In genomic region chr10:7397049-7397448, GRCh38 we compare ENCODE assay signal across 18 cellular contexts. TPM values are rescaled to one million over a fixed set of nuclear protein-coding genes. Genes with fewer than 3 reads are reported as not detected.
DNase-seq lines count a peak whose midpoint lies in the region; ATAC-seq and TF ChIP-seq lines count a peak whose summit lies in the region.
"Had no signal": no experiment of that assay in that cellular context is flagged by ENCODE, and none has a peak within 500 bp of the region (broad histone marks: within the 10 kb centered on the region; RNA-seq: fewer than 3 reads in every experiment).

No MANE protein-coding gene starts in this region.

- no peak overlapping the region for H3K4me2 ChIP-seq in SK-N-SH
- H3K4me2 ChIP-seq: hepatocyte had no signal

- ATAC-seq in natural killer cell (peak in 2 of 3 donors; percentile 34 to 64), GM19351 (IDR thresholded peaks at IDR 0.05; ENCODE audit: unreplicated experiment) (no peak)
- ATAC-seq: esophagus mucosa, SK-N-SH treated with all-trans-retinoic acid at 6 μM for 48 hours had no signal

- TF ChIP-seq RAD21 in SK-N-SH (IDR thresholded peaks at IDR 0.05; ENCODE audit: low read length): no peak

- no peaks in the 10 kb centered on the region for H3F3A ChIP-seq in SK-N-SH (replicated peaks; ENCODE audit: insufficient read depth)

- intact Hi-C loops in activated CD4-positive, alpha-beta T cell treated with anti-CD3 and anti-CD28 coated beads, Interleukin-2, amount 10 ng/mL, durations not matched to agents 24 days and 14 days (cut with micrococcal nuclease): no loop called here
- intact Hi-C loops in activated T-helper 1 cell treated with anti-CD3 and anti-CD28 coated beads, Interleukin-12 subunit alpha, Interleukin-12 subunit beta, Interleukin-2, Interleukin-4 antibody, amounts not matched to agents 30 ng/mL and 10 ng/mL and 1 ng/mL, durations not matched to agents 14 hours and 24 hours and 36 hours (cut with micrococcal nuclease): no loop called here
- intact Hi-C loops in natural killer cell (cut with micrococcal nuclease): no loop called here

- TF ChIP-seq CTCF in HEK293 (tag by site-specific recombination; IDR thresholded peaks at IDR 0.05) (no peak), natural killer cell (IDR thresholded peaks at IDR 0.05) (no peak), chondrocyte (IDR thresholded peaks at IDR 0.05) (no peak), SK-N-SH (IDR thresholded peaks at IDR 0.05) (no peak)

- WGBS in SK-N-SH (ENCODE audit: low lambda C conversion rate): 60% methylated on average over 2 of the region's 2 CpGs

- CTCF ChIA-PET in HEK293 (lab: Yijun Ruan, JAX): interaction anchor here (1.1 kb wide), 1 partner anchor 276 kb away, joined by 3 read pairs; no protein-coding TSS in a partner anchor
- CTCF ChIA-PET in SK-N-SH (lab: Yijun Ruan, JAX): interaction anchor here (2.0 to 2.1 kb wide), 2 partner anchors 12 to 276 kb away, joined by 4 to 7 read pairs; no protein-coding TSS in a partner anchor

- H3K9me3 Mint-ChIP-seq in activated CD4-positive, alpha-beta T cell treated with anti-CD3 and anti-CD28 coated beads, Interleukin-2, amount 10 ng/mL, durations not matched to agents 24 days and 14 days: no peaks in the 10 kb centered on the region
- no peaks in the 10 kb centered on the region for H3K9me3 Mint-ChIP-seq in activated T-helper 1 cell treated with anti-CD3 and anti-CD28 coated beads, Interleukin-12 subunit alpha, Interleukin-12 subunit beta, Interleukin-2, Interleukin-4 antibody, amounts not matched to agents 30 ng/mL and 10 ng/mL and 1 ng/mL, durations not matched to agents 14 hours and 24 hours and 36 hours
- H3K9me3 Mint-ChIP-seq in natural killer cell: no peaks in the 10 kb centered on the region
- no peaks in the 10 kb centered on the region for H3K9me3 Mint-ChIP-seq in chondrocyte (ENCODE audit: low read depth)

- H3K36me3 ChIP-seq in HEK293 (ENCODE audit: control insufficient read depth in 2 of 2, insufficient read depth in 1 of 2, low read length in 2 of 2) (no peaks in the 10 kb centered on the region), SK-N-SH (replicated peaks in 1 of 2; ENCODE audit: control insufficient read depth in 1 of 2, insufficient read depth in 2 of 2, low read length in 1 of 2) (no peaks in the 10 kb centered on the region)
- H3K36me3 ChIP-seq: ascending aorta, uterus had no signal

- POLR2A ChIA-PET in HEK293 (lab: Yijun Ruan, JAX): interaction anchor here (1.4 kb wide), 1 partner anchor 14 kb away, joined by 6 read pairs; the partner anchor contains the start of gene SFMBT2
- POLR2A ChIA-PET in SK-N-SH (lab: Yijun Ruan, JAX): no interaction called here

- no peaks in the 10 kb centered on the region for H4K20me1 ChIP-seq in SK-N-SH (ENCODE audit: insufficient read depth)

- no peak overlapping the region for H3K4me3 Mint-ChIP-seq in activated CD4-positive, alpha-beta T cell treated with anti-CD3 and anti-CD28 coated beads, Interleukin-2, amount 10 ng/mL, durations not matched to agents 24 days and 14 days
- H3K4me3 Mint-ChIP-seq in activated T-helper 1 cell treated with anti-CD3 and anti-CD28 coated beads, Interleukin-12 subunit alpha, Interleukin-12 subunit beta, Interleukin-2, Interleukin-4 antibody, amounts not matched to agents 30 ng/mL and 10 ng/mL and 1 ng/mL, durations not matched to agents 14 hours and 24 hours and 36 hours: no peak overlapping the region
- no peak overlapping the region for H3K4me3 Mint-ChIP-seq in natural killer cell
- H3K4me3 Mint-ChIP-seq in chondrocyte (ENCODE audit: unreplicated experiment): no peak overlapping the region
- H3K4me3 Mint-ChIP-seq: CD14-positive monocyte had no signal

- DNase-seq in activated CD4-positive, alpha-beta T cell treated with anti-CD3 and anti-CD28 coated beads, Interleukin-2, amount 10 ng/mL, durations not matched to agents 24 days and 14 days: no peak
- no peak for DNase-seq in activated CD4-positive, alpha-beta T cell treated with anti-CD3 and anti-CD28 coated beads for 1 hour
- no peak for DNase-seq in activated T-helper 1 cell treated with anti-CD3 and anti-CD28 coated beads, Interleukin-12 subunit alpha, Interleukin-12 subunit beta, Interleukin-2, Interleukin-4 antibody, amounts not matched to agents 30 ng/mL and 10 ng/mL and 1 ng/mL, durations not matched to agents 14 hours and 24 hours and 36 hours (ENCODE audit: low spot score)
- DNase-seq in natural killer cell (no peak), chondrocyte (ENCODE audit: low spot score) (no peak), SK-N-SH (no peak)
- DNase-seq: DMS79 treated with DMSO at 0.1 percent for 48 hours, NCI-H2029, NCI-H524 treated with DMSO at 0.1 percent for 48 hours, OCI-M1, uterus had no signal

- H3K27me3 ChIP-seq in SK-N-SH (ENCODE audit: insufficient read depth): no peaks in the 10 kb centered on the region
- H3K27me3 ChIP-seq: ascending aorta, hepatocyte, uterus had no signal

- no peaks in the 10 kb centered on the region for H3K9me2 ChIP-seq in SK-N-SH

- H3K27ac ChIP-seq in HEK293 (ENCODE audit: extremely low read depth, low read depth, low read length) (no peak overlapping the region), SK-N-SH (ENCODE audit: low read depth in 2 of 2, low read length in 1 of 2) (no peak overlapping the region)
- H3K27ac ChIP-seq: ascending aorta, hepatocyte had no signal

- H3K4me3 ChIP-seq in HEK293 (ENCODE audit: low read depth, low read length) (no peak overlapping the region), SK-N-SH (ENCODE audit: low read depth in 2 of 2, low read length in 1 of 2) (no peak overlapping the region)
- H3K4me3 ChIP-seq: ascending aorta, hepatocyte, uterus had no signal

- H3K36me3 Mint-ChIP-seq in activated CD4-positive, alpha-beta T cell treated with anti-CD3 and anti-CD28 coated beads, Interleukin-2, amount 10 ng/mL, durations not matched to agents 24 days and 14 days (ENCODE audit: low read depth): peaks cover 28% of the 10 kb centered on the region
- peaks cover 48% of the 10 kb centered on the region for H3K36me3 Mint-ChIP-seq in activated T-helper 1 cell treated with anti-CD3 and anti-CD28 coated beads, Interleukin-12 subunit alpha, Interleukin-12 subunit beta, Interleukin-2, Interleukin-4 antibody, amounts not matched to agents 30 ng/mL and 10 ng/mL and 1 ng/mL, durations not matched to agents 14 hours and 24 hours and 36 hours (ENCODE audit: low read depth)
- H3K36me3 Mint-ChIP-seq in natural killer cell: no peaks in the 10 kb centered on the region
- no peaks in the 10 kb centered on the region for H3K36me3 Mint-ChIP-seq in chondrocyte (ENCODE audit: low read depth)

- H3K79me2 ChIP-seq in SK-N-SH (ENCODE audit: insufficient read depth): no peaks in the 10 kb centered on the region

- peaks cover 44% of the 10 kb centered on the region for H3K4me1 Mint-ChIP-seq in activated CD4-positive, alpha-beta T cell treated with anti-CD3 and anti-CD28 coated beads, Interleukin-2, amount 10 ng/mL, durations not matched to agents 24 days and 14 days
- peaks cover 71% of the 10 kb centered on the region for H3K4me1 Mint-ChIP-seq in activated T-helper 1 cell treated with anti-CD3 and anti-CD28 coated beads, Interleukin-12 subunit alpha, Interleukin-12 subunit beta, Interleukin-2, Interleukin-4 antibody, amounts not matched to agents 30 ng/mL and 10 ng/mL and 1 ng/mL, durations not matched to agents 14 hours and 24 hours and 36 hours (ENCODE audit: low read depth)
- H3K4me1 Mint-ChIP-seq in natural killer cell: peaks cover 78 to 79% of the 10 kb centered on the region in 2 donors
- peaks cover 10% of the 10 kb centered on the region for H3K4me1 Mint-ChIP-seq in chondrocyte (ENCODE audit: low read depth)

- H3K4me1 ChIP-seq in HEK293 (ENCODE audit: control insufficient read depth, insufficient read depth, low read length) (peaks cover 7% of the 10 kb centered on the region), SK-N-SH (ENCODE audit: control insufficient read depth in 1 of 2, insufficient read depth in 2 of 2, low read depth in 1 of 2, low read length in 1 of 2) (peaks cover 0 to 17% of the 10 kb centered on the region in 2 experiments; a peak in 1 of 4 replicates)
- H3K4me1 ChIP-seq: ascending aorta, uterus had no signal

- H3K9me3 ChIP-seq in HEK293 (ENCODE audit: control insufficient read depth, insufficient read depth, low read depth, low read length): no peaks in the 10 kb centered on the region
- no peaks in the 10 kb centered on the region for H3K9me3 ChIP-seq in SK-N-SH
- H3K9me3 ChIP-seq: ascending aorta, uterus had no signal

- H3K27ac Mint-ChIP-seq in activated CD4-positive, alpha-beta T cell treated with anti-CD3 and anti-CD28 coated beads, Interleukin-2, amount 10 ng/mL, durations not matched to agents 24 days and 14 days: peak overlapping the region; percentile 35
- peak overlapping the region; percentile 53 for H3K27ac Mint-ChIP-seq in activated T-helper 1 cell treated with anti-CD3 and anti-CD28 coated beads, Interleukin-12 subunit alpha, Interleukin-12 subunit beta, Interleukin-2, Interleukin-4 antibody, amounts not matched to agents 30 ng/mL and 10 ng/mL and 1 ng/mL, durations not matched to agents 14 hours and 24 hours and 36 hours
- H3K27ac Mint-ChIP-seq in natural killer cell (no peak overlapping the region), chondrocyte (ENCODE audit: unreplicated experiment) (no peak overlapping the region)

- H3K9ac ChIP-seq in SK-N-SH: no peak overlapping the region

- no peaks in the 10 kb centered on the region for H3K27me3 Mint-ChIP-seq in activated CD4-positive, alpha-beta T cell treated with anti-CD3 and anti-CD28 coated beads, Interleukin-2, amount 10 ng/mL, durations not matched to agents 24 days and 14 days
- H3K27me3 Mint-ChIP-seq in activated T-helper 1 cell treated with anti-CD3 and anti-CD28 coated beads, Interleukin-12 subunit alpha, Interleukin-12 subunit beta, Interleukin-2, Interleukin-4 antibody, amounts not matched to agents 30 ng/mL and 10 ng/mL and 1 ng/mL, durations not matched to agents 14 hours and 24 hours and 36 hours (ENCODE audit: insufficient read depth): no peaks in the 10 kb centered on the region
- H3K27me3 Mint-ChIP-seq in natural killer cell (ENCODE audit: low read depth in 2 of 2): no peaks in the 10 kb centered on the region
- H3K27me3 Mint-ChIP-seq in chondrocyte (ENCODE audit: low read depth): no peaks in the 10 kb centered on the region

- H2AFZ ChIP-seq in SK-N-SH (ENCODE audit: low read depth): no peak overlapping the region
- H2AFZ ChIP-seq: hepatocyte had no signal

- no peak for TF ChIP-seq EP300 in SK-N-SH (IDR thresholded peaks at IDR 0.05; ENCODE audit: borderline replicate concordance in 1 of 2, low read depth in 1 of 2, low read length in 1 of 2)

TF ChIP-seq in SK-N-SH, 30 proteins besides CTCF, POLR2A, EP300 and RAD21 (continues in another document):
- TF ChIP-seq CHD2 (IDR thresholded peaks at IDR 0.05; ENCODE audit: low read length, partially characterized antibody): no peak

RNA-seq across cellular contexts. Expression of gene SFMBT2, which starts 13.8 kb away (rescaled TPM):
- 24.9 TPM in 2 replicates for total RNA-seq in activated CD4-positive, alpha-beta T cell treated with anti-CD3 and anti-CD28 coated beads, Interleukin-2, amount 10 ng/mL, durations not matched to agents 24 days and 14 days
- 38.3 and 39.1 TPM in 2 replicates for total RNA-seq in activated T-helper 1 cell treated with anti-CD3 and anti-CD28 coated beads, Interleukin-12 subunit alpha, Interleukin-12 subunit beta, Interleukin-2, Interleukin-4 antibody, amounts not matched to agents 30 ng/mL and 10 ng/mL and 1 ng/mL, durations not matched to agents 14 hours and 24 hours and 36 hours
- 10 to 100 TPM; 50.4 to 70.4 (median 52.2) TPM for total RNA-seq in natural killer cell
- 1.8 to 2.0 TPM (median 1.9 TPM) in 3 replicates for total RNA-seq in chondrocyte
- 0.20 and 0.49 TPM in 2 replicates for polyA plus RNA-seq in SK-N-SH (2012; rRNA removed)
- polyA plus RNA-seq in SK-N-SH (2012; cell fraction: cytosol; rRNA removed): 0.37 and 0.55 TPM in 2 replicates
- 0.83 and 0.92 TPM in 2 replicates for polyA plus RNA-seq in SK-N-SH (2012; cell fraction: nucleus; rRNA removed)

Comparison
In these comparisons a context has a peak if more than half of its experiments do, and no peak if none do; other contexts are left out.
1. H3K27ac Mint-ChIP-seq: peak in activated CD4-positive, alpha-beta T cell treated with anti-CD3 and anti-CD28 coated beads, Interleukin-2, amount 10 ng/mL, durations not matched to agents 24 days and 14 days (single experiment) and activated T-helper 1 cell treated with anti-CD3 and anti-CD28 coated beads, Interleukin-12 subunit alpha, Interleukin-12 subunit beta, Interleukin-2, Interleukin-4 antibody, amounts not matched to agents 30 ng/mL and 10 ng/mL and 1 ng/mL, durations not matched to agents 14 hours and 24 hours and 36 hours (single experiment); none in natural killer cell (0 of 2) and chondrocyte (single experiment).